Comparison of ENCODE assay signal across 27 cellular contexts in genomic region chr9:93646640-93647178, GRCh38.
DNase-seq lines count a peak whose midpoint lies in the region; ATAC-seq and TF ChIP-seq lines count a peak whose summit lies in the region.
"Had no signal": no experiment of that assay in that cellular context is flagged by ENCODE, and none has a peak within 500 bp of the region (broad histone marks: within the 10 kb centered on the region; RNA-seq: fewer than 3 reads in every experiment).

No MANE protein-coding gene starts in this region.

- H2BK120ac ChIP-seq in mesenchymal stem cell (ENCODE audit: low read depth, low read length), result peak overlapping the region; percentile 1

- H3K4me3 ChIP-seq in mesenchymal stem cell (ENCODE audit: insufficient read depth in 1 of 2, low read depth in 1 of 2, low read length in 2 of 2), result no peak overlapping the region
- no peak overlapping the region for H3K4me3 ChIP-seq in transverse colon
- no peak overlapping the region for H3K4me3 ChIP-seq in prostate gland
- H3K4me3 ChIP-seq: A549, SJSA1, upper lobe of left lung had no signal

- H3K36me3 Mint-ChIP-seq in WTC11 (peaks cover 2% of the 10 kb centered on the region; the same call in 1 of the 2 replicates), osteocyte (ENCODE audit: unreplicated experiment) (peaks cover 25% of the 10 kb centered on the region)

- no peak overlapping the region for H2BK5ac ChIP-seq in mesenchymal stem cell (ENCODE audit: low read depth, low read length, poor library complexity, severe bottlenecking)

- H3K27ac ChIP-seq in mesenchymal stem cell (ENCODE audit: low read length, poor library complexity, severe bottlenecking) (no peak overlapping the region), transverse colon (no peak overlapping the region), prostate gland (no peak overlapping the region)
- H3K27ac ChIP-seq: A549, SJSA1, upper lobe of left lung, VCaP had no signal

- no peak for TF ChIP-seq EP300 in transverse colon (IDR thresholded peaks at IDR 0.05; ENCODE audit: low read depth)

- no peak overlapping the region for H4K8ac ChIP-seq in mesenchymal stem cell (ENCODE audit: low read length)

- CTCF ChIA-PET in WTC11 (lab: Charles Lee), result interaction anchor here (1.1 to 1.5 kb wide), 3 partner anchors 36 to 492 kb away, joined by 3 to 6 read pairs (median 3); no protein-coding TSS in a partner anchor

- intact Hi-C loops in transverse colon (cut with DNase I; ENCODE audit: low total_unique reads) (no loop called here), prostate gland (cut with DNase I) (no loop called here)

- H3K4me2 ChIP-seq in mesenchymal stem cell (ENCODE audit: low read length, poor library complexity, severe bottlenecking), result no peak overlapping the region
- H3K4me2 ChIP-seq: A549 had no signal

- H3K27me3 ChIP-seq in mesenchymal stem cell (ENCODE audit: control insufficient read depth in 1 of 2, insufficient read depth in 1 of 2, low read length in 2 of 2), result no peaks in the 10 kb centered on the region
- no peaks in the 10 kb centered on the region for H3K27me3 ChIP-seq in transverse colon
- no peaks in the 10 kb centered on the region for H3K27me3 ChIP-seq in prostate gland (replicated peaks; ENCODE audit: insufficient read depth)
- H3K27me3 ChIP-seq: SJSA1, upper lobe of left lung had no signal

- H3K14ac ChIP-seq in mesenchymal stem cell (ENCODE audit: low read length in 2 of 2), result no peak overlapping the region

- H2AK5ac ChIP-seq in mesenchymal stem cell (ENCODE audit: low read length, severe bottlenecking), result no peak overlapping the region

- no peak for TF ChIP-seq CTCF in WTC11 (IDR thresholded peaks at IDR 0.05)
- no peak for TF ChIP-seq CTCF in transverse colon (IDR thresholded peaks at IDR 0.05)
- TF ChIP-seq CTCF in prostate gland (IDR thresholded peaks at IDR 0.05), result no peak
- TF ChIP-seq CTCF in osteocyte (IDR thresholded peaks at IDR 0.05), result no peak

- H3K4me3 Mint-ChIP-seq in WTC11 (no peak overlapping the region), osteocyte (ENCODE audit: unreplicated experiment) (no peak overlapping the region)
- H3K4me3 Mint-ChIP-seq: activated naive CD8-positive, alpha-beta T cell treated with anti-CD3 and anti-CD28 coated beads, Interleukin-2, amount 50 U/mL, for 24 hours; stimulated activated effector memory CD8-positive, alpha-beta T cell treated with anti-CD3 and anti-CD28 coated beads, Interleukin-12 subunit alpha, Interleukin-12 subunit beta, amount 100 ng/mL, for 72 hours had no signal

- POLR2A ChIA-PET in WTC11 (lab: Charles Lee), result no interaction called here

- in situ Hi-C loops in transverse colon (cut with MboI; ENCODE audit: low pct_ligation_motif_present in 1 of 4, low pct_unique_long_range_greater_than_20kb in 1 of 4, low sequenced_read_pairs in 3 of 4), result no loop called here

- no peak overlapping the region for H3K9ac ChIP-seq in mesenchymal stem cell (ENCODE audit: low read length)

- no peaks in the 10 kb centered on the region for H3K27me3 Mint-ChIP-seq in WTC11 (ENCODE audit: low read depth)
- no peaks in the 10 kb centered on the region for H3K27me3 Mint-ChIP-seq in osteocyte (ENCODE audit: unreplicated experiment)
- H3K27me3 Mint-ChIP-seq: activated naive CD8-positive, alpha-beta T cell treated with anti-CD3 and anti-CD28 coated beads, Interleukin-2, amount 50 U/mL, for 24 hours; IgD-negative memory B cell had no signal

- no peak overlapping the region for H3K23ac ChIP-seq in mesenchymal stem cell (ENCODE audit: low read length in 2 of 2)

- H2BK15ac ChIP-seq in mesenchymal stem cell (ENCODE audit: low read depth, poor library complexity, severe bottlenecking), result no peak overlapping the region

- H3K4me1 ChIP-seq in mesenchymal stem cell (ENCODE audit: control insufficient read depth, insufficient read depth, low read depth, low read length), result peaks cover 8% of the 10 kb centered on the region
- H3K4me1 ChIP-seq in transverse colon, result peaks cover 0 to 3% (median 0%) of the 10 kb centered on the region in 4 donors
- H3K4me1 ChIP-seq in prostate gland (replicated peaks), result no peaks in the 10 kb centered on the region
- H3K4me1 ChIP-seq: A549, upper lobe of left lung had no signal

- H4K91ac ChIP-seq in mesenchymal stem cell (ENCODE audit: low read length), result no peak overlapping the region

- peak; percentile 6 for DNase-seq in activated T-cell treated with anti-CD3 and anti-CD28 coated beads, Interleukin-2, amount 50 U/mL, for 1 hour
- DNase-seq in activated T-cell treated with anti-CD3 and anti-CD28 coated beads, Interleukin-2, amount 50 U/mL, for 48 hours, result no peak
- DNase-seq in WTC11 (ENCODE audit: low spot score) (peak; percentile 7), mesenchymal stem cell (no peak), transverse colon (peak; percentile 2), prostate gland (ENCODE audit: low spot score) (no peak), osteocyte (ENCODE audit: extremely low spot score, unreplicated experiment) (no peak)
- DNase-seq: activated CD4-positive, alpha-beta T cell treated with anti-CD3 and anti-CD28 coated beads, Interleukin-2, amount 50 U/mL, for 1 hour; activated effector memory CD4-positive, alpha-beta T cell treated with anti-CD3 and anti-CD28 coated beads, Interleukin-2, amount 50 U/mL, for 16 hours; activated naive CD8-positive, alpha-beta T cell treated with anti-CD3 and anti-CD28 coated beads, Interleukin-2, amount 50 U/mL, for 24 hours; caudate nucleus; DMS79; GDM1; kidney; left ventricle myocardium superior; NCI-H146; stimulated activated CD4-positive, alpha-beta T cell treated with anti-CD3 and anti-CD28 coated beads, Interleukin-15, amount 100 ng/mL, for 24 hours; T-helper 9 cell had no signal

- H3K4me1 Mint-ChIP-seq in WTC11 (no peaks in the 10 kb centered on the region; the same call in 1 of the 2 replicates), osteocyte (ENCODE audit: unreplicated experiment) (peaks cover 14% of the 10 kb centered on the region)
- H3K4me1 Mint-ChIP-seq: activated naive CD8-positive, alpha-beta T cell treated with anti-CD3 and anti-CD28 coated beads, Interleukin-2, amount 50 U/mL, for 24 hours; IgD-negative memory B cell had no signal

- H3K18ac ChIP-seq in mesenchymal stem cell (ENCODE audit: low read depth in 1 of 2, low read length in 2 of 2), result no peak overlapping the region

- H3K27ac Mint-ChIP-seq in WTC11 (no peak overlapping the region), osteocyte (ENCODE audit: unreplicated experiment) (no peak overlapping the region)
- H3K27ac Mint-ChIP-seq: activated naive CD8-positive, alpha-beta T cell treated with anti-CD3 and anti-CD28 coated beads, Interleukin-2, amount 50 U/mL, for 24 hours; IgD-negative memory B cell; stimulated activated effector memory CD8-positive, alpha-beta T cell treated with anti-CD3 and anti-CD28 coated beads, Interleukin-12 subunit alpha, Interleukin-12 subunit beta, amount 100 ng/mL, for 72 hours had no signal

- H3K36me3 ChIP-seq in mesenchymal stem cell (ENCODE audit: control insufficient read depth in 1 of 2, insufficient read depth in 2 of 2, low read depth in 1 of 2, low read length in 2 of 2) (peaks cover 65 to 66% of the 10 kb centered on the region in 2 experiments), transverse colon (peaks cover 0 to 17% (median 10%) of the 10 kb centered on the region in 4 donors), prostate gland (peaks cover 7 to 15% of the 10 kb centered on the region in 2 donors)

- no peak for ATAC-seq in WTC11
- no peak for ATAC-seq in GM19324 (IDR thresholded peaks at IDR 0.05; ENCODE audit: low FRiP score, unreplicated experiment)
- ATAC-seq: A549; activated naive CD8-positive, alpha-beta T cell treated with anti-CD3 and anti-CD28 coated beads, Interleukin-2, amount 50 U/mL, for 24 hours; esophagus mucosa; HCT116; left ventricle myocardium superior; stimulated activated effector memory CD8-positive, alpha-beta T cell treated with anti-CD3 and anti-CD28 coated beads, Interleukin-12 subunit alpha, Interleukin-12 subunit beta, amount 100 ng/mL, for 72 hours had no signal

- H3K9me3 Mint-ChIP-seq in WTC11 (no peaks in the 10 kb centered on the region), osteocyte (ENCODE audit: unreplicated experiment) (no peaks in the 10 kb centered on the region)
- H3K9me3 Mint-ChIP-seq: activated naive CD8-positive, alpha-beta T cell treated with anti-CD3 and anti-CD28 coated beads, Interleukin-2, amount 50 U/mL, for 24 hours; IgD-negative memory B cell; stimulated activated effector memory CD8-positive, alpha-beta T cell treated with anti-CD3 and anti-CD28 coated beads, Interleukin-12 subunit alpha, Interleukin-12 subunit beta, amount 100 ng/mL, for 72 hours had no signal

- H2BK12ac ChIP-seq in mesenchymal stem cell (ENCODE audit: low read length in 2 of 2), result no peak overlapping the region

- no peak for TF ChIP-seq POLR2A in transverse colon (IDR thresholded peaks at IDR 0.05)
- TF ChIP-seq POLR2A in prostate gland (IDR thresholded peaks at IDR 0.05), result no peak

- H3K4ac ChIP-seq in mesenchymal stem cell (ENCODE audit: low read depth in 1 of 2, low read length in 2 of 2), result no peak overlapping the region

- peaks cover 9% of the 10 kb centered on the region for H3K79me1 ChIP-seq in mesenchymal stem cell (replicated peaks; ENCODE audit: low read length, poor library complexity, severe bottlenecking)

- no peaks in the 10 kb centered on the region for H3K9me3 ChIP-seq in mesenchymal stem cell (ENCODE audit: control insufficient read depth, low read length)
- no peaks in the 10 kb centered on the region for H3K9me3 ChIP-seq in transverse colon
- no peaks in the 10 kb centered on the region for H3K9me3 ChIP-seq in prostate gland
- H3K9me3 ChIP-seq: A549, SJSA1, upper lobe of left lung had no signal

- 98% methylated on average over 10 of the region's 10 CpGs for WGBS in mesenchymal stem cell
- WGBS in transverse colon (ENCODE audit: low coverage in 1 of 2), 2 donors, result 92% methylated on average over 8 of the region's 10 CpGs; no CpG with 5 or more reads in 1 of the 2 donors
- 96% methylated on average over 10 of the region's 10 CpGs for WGBS in prostate gland

- H2AFZ ChIP-seq in mesenchymal stem cell (ENCODE audit: low read depth, low read length), result no peak overlapping the region

TF ChIP-seq in WTC11, 78 proteins besides CTCF, POLR2A, EP300 and RAD21 (continues in another document):
- no peak for TF ChIP-seq ZNF425 (CRISPR knock-in tag; conservative IDR thresholded peaks at IDR 0.05)

Comparison
In these comparisons a context has a peak if more than half of its experiments do, and no peak if none do; other contexts are left out.
1. DNase-seq: peak in activated T-cell treated with anti-CD3 and anti-CD28 coated beads, Interleukin-2, amount 50 U/mL, for 1 hour (single experiment), WTC11 (single experiment) and transverse colon (single experiment); none in activated T-cell treated with anti-CD3 and anti-CD28 coated beads, Interleukin-2, amount 50 U/mL, for 48 hours (0 of 2), mesenchymal stem cell (single experiment), prostate gland (single experiment) and osteocyte (single experiment).